ENCODE assay signal across 8 cellular contexts in genomic region chr2:70964596-70965386, GRCh38. TPM values are rescaled to one million over a fixed set of nuclear protein-coding genes. Genes with fewer than 3 reads are reported as not detected.
DNase-seq lines count a peak whose midpoint lies in the region; ATAC-seq and TF ChIP-seq lines count a peak whose summit lies in the region.

No MANE protein-coding gene starts in this region.

- H3K9me3 ChIP-seq in stomach, result no peaks in the 10 kb centered on the region

- H3K4me3 ChIP-seq in fibroblast of villous mesenchyme (ENCODE audit: low read depth, low read length), result peak overlapping the region; percentile 56
- peak overlapping the region; percentile 44 to 60 (median 52) for H3K4me3 ChIP-seq in stomach

- no peaks in the 10 kb centered on the region for H3K9me3 Mint-ChIP-seq in activated T-helper 2 cell treated with anti-CD3 and anti-CD28 coated beads, Interferon-gamma antibody, Interleukin-2, Interleukin-4, amounts not matched to agents 10 μg/mL and 5 μg/mL and 100 μg/mL, durations not matched to agents 14 hours and 24 hours and 36 hours
- no peaks in the 10 kb centered on the region for H3K9me3 Mint-ChIP-seq in neural crest cell

- no peak overlapping the region for H3K27ac ChIP-seq in stomach

- H3K4me3 Mint-ChIP-seq in activated T-helper 2 cell treated with anti-CD3 and anti-CD28 coated beads, Interferon-gamma antibody, Interleukin-2, Interleukin-4, amounts not matched to agents 10 μg/mL and 5 μg/mL and 100 μg/mL, durations not matched to agents 14 hours and 24 hours and 36 hours (ENCODE audit: low read depth), result peak overlapping the region; percentile 80
- peak overlapping the region; percentile 61 for H3K4me3 Mint-ChIP-seq in neural crest cell

- TF ChIP-seq EP300 in stomach (IDR thresholded peaks at IDR 0.05), result no peak

- ATAC-seq in HG02642 (IDR thresholded peaks at IDR 0.05; ENCODE audit: poor library complexity, unreplicated experiment), result peak; percentile 78

- no peaks in the 10 kb centered on the region for H3K36me3 Mint-ChIP-seq in activated T-helper 2 cell treated with anti-CD3 and anti-CD28 coated beads, Interferon-gamma antibody, Interleukin-2, Interleukin-4, amounts not matched to agents 10 μg/mL and 5 μg/mL and 100 μg/mL, durations not matched to agents 14 hours and 24 hours and 36 hours (ENCODE audit: low read depth)
- H3K36me3 Mint-ChIP-seq in neural crest cell (ENCODE audit: low read depth), result no peaks in the 10 kb centered on the region

- H3K4me1 ChIP-seq in stomach, result peaks cover 7 to 12% (median 10%) of the 10 kb centered on the region in 4 donors

- peak; percentile 79 for DNase-seq in GM10266 (ENCODE audit: extremely low spot score)
- peak; percentile 48 for DNase-seq in NOMO-1 treated with DMSO at 0.1 percent for 48 hours (lab: John Stamatoyannopoulos, UW; ENCODE audit: unreplicated experiment)
- peak; percentile 72 for DNase-seq in activated T-helper 2 cell treated with anti-CD3 and anti-CD28 coated beads, Interferon-gamma antibody, Interleukin-2, Interleukin-4, amounts not matched to agents 10 μg/mL and 5 μg/mL and 100 μg/mL, durations not matched to agents 14 hours and 24 hours and 36 hours (ENCODE audit: low spot score)
- DNase-seq in fibroblast of villous mesenchyme (ENCODE audit: low read depth), result peak; percentile 68
- peak; percentile 76 for DNase-seq in neural crest cell (ENCODE audit: low read depth, low spot score)
- peak; percentile 75 for DNase-seq in stomach
- DNase-seq in DMS79 treated with DMSO at 0.1 percent for 48 hours (lab: John Stamatoyannopoulos, UW), result no peak

- peaks cover 3% of the 10 kb centered on the region for H3K4me1 Mint-ChIP-seq in activated T-helper 2 cell treated with anti-CD3 and anti-CD28 coated beads, Interferon-gamma antibody, Interleukin-2, Interleukin-4, amounts not matched to agents 10 μg/mL and 5 μg/mL and 100 μg/mL, durations not matched to agents 14 hours and 24 hours and 36 hours (ENCODE audit: low read depth)
- peaks cover 7% of the 10 kb centered on the region for H3K4me1 Mint-ChIP-seq in neural crest cell

- intact Hi-C loops in activated T-helper 2 cell treated with anti-CD3 and anti-CD28 coated beads, Interferon-gamma antibody, Interleukin-2, Interleukin-4, amounts not matched to agents 10 μg/mL and 5 μg/mL and 100 μg/mL, durations not matched to agents 14 hours and 24 hours and 36 hours (cut with micrococcal nuclease), result loop anchor here (1.0 to 2.0 kb wide), 3 partner anchors 13 to 30 kb away; partner anchors contain the start of gene TEX261
- intact Hi-C loops in stomach (cut with DNase I; ENCODE audit: low total_unique reads), result no loop called here

- WGBS in stomach, 5 donors, result 2 to 5% (median 3%) methylated on average over 38 to 59 of the region's 59 CpGs

- TF ChIP-seq CTCF in GM10266 (IDR thresholded peaks at IDR 0.05; ENCODE audit: control insufficient read depth, insufficient read depth, low read depth, missing control alignments) (peak; percentile 95), fibroblast of villous mesenchyme (IDR thresholded peaks at IDR 0.05; ENCODE audit: insufficient read depth, low read depth, low read length) (peak; percentile 78), neural crest cell (conservative IDR thresholded peaks at IDR 0.05) (peak; percentile 86), stomach (IDR thresholded peaks at IDR 0.05) (peak in 5 of 7 experiments; percentile 30 to 85 (median 61))

- TF ChIP-seq POLR2A in stomach (IDR thresholded peaks at IDR 0.05), result no peak

- no peaks in the 10 kb centered on the region for H3K36me3 ChIP-seq in stomach

- H3K27ac Mint-ChIP-seq in activated T-helper 2 cell treated with anti-CD3 and anti-CD28 coated beads, Interferon-gamma antibody, Interleukin-2, Interleukin-4, amounts not matched to agents 10 μg/mL and 5 μg/mL and 100 μg/mL, durations not matched to agents 14 hours and 24 hours and 36 hours, result no peak overlapping the region
- H3K27ac Mint-ChIP-seq in neural crest cell (ENCODE audit: unreplicated experiment), result no peak overlapping the region

- H3K27me3 Mint-ChIP-seq in activated T-helper 2 cell treated with anti-CD3 and anti-CD28 coated beads, Interferon-gamma antibody, Interleukin-2, Interleukin-4, amounts not matched to agents 10 μg/mL and 5 μg/mL and 100 μg/mL, durations not matched to agents 14 hours and 24 hours and 36 hours (ENCODE audit: low read depth), result peaks cover 38% of the 10 kb centered on the region
- peaks cover 72% of the 10 kb centered on the region for H3K27me3 Mint-ChIP-seq in neural crest cell (ENCODE audit: low read depth)

- peaks cover 0 to 69% (median 23%) of the 10 kb centered on the region in 3 donors for H3K27me3 ChIP-seq in stomach

RNA-seq across cellular contexts. Expression of gene ANKRD53, which starts 13.6 kb away (rescaled TPM):
- not detected in 2 replicates for total RNA-seq in activated T-helper 2 cell treated with anti-CD3 and anti-CD28 coated beads, Interferon-gamma antibody, Interleukin-2, Interleukin-4, amounts not matched to agents 10 μg/mL and 5 μg/mL and 100 μg/mL, durations not matched to agents 14 hours and 24 hours and 36 hours
- 0.43 and 1.3 TPM in 2 replicates for total RNA-seq in fibroblast of villous mesenchyme
- 1.2 and 1.7 TPM in 2 replicates for total RNA-seq in neural crest cell
- under 1 TPM in 1 of 5 donors, not detected in 4; 0.45 TPM for total RNA-seq in stomach
- 1 to 10 TPM in 2 of 3 donors, under 1 TPM in 1; 0.88 to 2.3 (median 1.3) TPM for polyA plus RNA-seq in stomach

RNA-seq across cellular contexts. Expression of gene ATP6V1B1, which starts 29.1 kb away (rescaled TPM):
- total RNA-seq in activated T-helper 2 cell treated with anti-CD3 and anti-CD28 coated beads, Interferon-gamma antibody, Interleukin-2, Interleukin-4, amounts not matched to agents 10 μg/mL and 5 μg/mL and 100 μg/mL, durations not matched to agents 14 hours and 24 hours and 36 hours, result not detected in 2 replicates
- total RNA-seq in fibroblast of villous mesenchyme (0.97 TPM in 1 of 2 replicates, not detected in the other), neural crest cell (4.3 and 4.6 TPM in 2 replicates), stomach (under 1 TPM in 1 of 5 donors, not detected in 4; 0.55 TPM)
- polyA plus RNA-seq in stomach, result under 1 TPM in 1 of 3 donors, not detected in 2; 0.35 TPM

RNA-seq across cellular contexts. Expression of gene TEX261, which starts 29.9 kb away (rescaled TPM):
- total RNA-seq in activated T-helper 2 cell treated with anti-CD3 and anti-CD28 coated beads, Interferon-gamma antibody, Interleukin-2, Interleukin-4, amounts not matched to agents 10 μg/mL and 5 μg/mL and 100 μg/mL, durations not matched to agents 14 hours and 24 hours and 36 hours, result 67.9 and 68.8 TPM in 2 replicates
- total RNA-seq in fibroblast of villous mesenchyme, result 22.9 and 35.4 TPM in 2 replicates
- 57.2 and 58.4 TPM in 2 replicates for total RNA-seq in neural crest cell
- total RNA-seq in stomach, result 10 to 100 TPM in 2 of 5 donors, 1 to 10 TPM in 3; 5.2 to 39.1 (median 9.4) TPM
- 10 to 100 TPM; 17.1 to 19.2 (median 17.9) TPM for polyA plus RNA-seq in stomach
